Comparison of ENCODE assay signal across 8 cellular contexts in the genomic region with DNA sequence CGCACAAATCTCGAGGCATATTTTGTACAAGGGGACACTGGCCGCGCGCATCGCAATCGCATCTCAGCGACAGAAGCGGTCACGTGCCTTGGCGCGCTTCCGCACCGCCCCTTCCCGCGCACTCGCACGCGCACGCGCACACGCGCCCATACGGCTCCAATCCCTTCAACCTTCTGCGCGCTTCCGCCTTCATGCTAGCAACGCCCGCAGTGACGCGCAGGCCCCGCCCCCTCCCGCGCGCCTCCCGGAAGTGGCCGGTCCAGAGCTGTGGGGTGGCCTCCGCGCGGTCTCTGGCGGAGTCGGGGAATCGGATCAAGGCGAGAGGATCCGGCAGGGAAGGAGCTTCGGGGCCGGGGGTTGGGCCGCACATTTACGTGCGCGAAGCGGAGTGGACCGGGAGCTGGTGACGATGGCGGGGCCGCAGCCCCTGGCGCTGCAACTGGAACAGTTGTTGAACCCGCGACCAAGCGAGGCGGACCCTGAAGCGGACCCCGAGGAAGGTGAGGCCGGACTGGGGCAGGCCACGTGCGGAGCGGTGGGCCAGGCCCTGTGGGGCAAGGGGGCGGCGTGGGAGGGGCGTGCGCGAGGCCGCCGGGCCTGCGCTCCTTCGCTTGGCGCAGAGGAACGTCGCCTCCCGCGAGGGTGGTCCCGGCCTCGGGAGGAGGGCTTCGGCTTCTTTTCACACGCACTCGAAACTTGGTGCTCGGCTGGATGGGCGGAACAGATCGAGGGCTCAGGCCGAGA. TPM values are rescaled to one million over a fixed set of nuclear protein-coding genes. Genes with fewer than 3 reads are reported as not detected.
DNase-seq lines count a peak whose midpoint lies in the region; ATAC-seq and TF ChIP-seq lines count a peak whose summit lies in the region.

A gene with protein sequence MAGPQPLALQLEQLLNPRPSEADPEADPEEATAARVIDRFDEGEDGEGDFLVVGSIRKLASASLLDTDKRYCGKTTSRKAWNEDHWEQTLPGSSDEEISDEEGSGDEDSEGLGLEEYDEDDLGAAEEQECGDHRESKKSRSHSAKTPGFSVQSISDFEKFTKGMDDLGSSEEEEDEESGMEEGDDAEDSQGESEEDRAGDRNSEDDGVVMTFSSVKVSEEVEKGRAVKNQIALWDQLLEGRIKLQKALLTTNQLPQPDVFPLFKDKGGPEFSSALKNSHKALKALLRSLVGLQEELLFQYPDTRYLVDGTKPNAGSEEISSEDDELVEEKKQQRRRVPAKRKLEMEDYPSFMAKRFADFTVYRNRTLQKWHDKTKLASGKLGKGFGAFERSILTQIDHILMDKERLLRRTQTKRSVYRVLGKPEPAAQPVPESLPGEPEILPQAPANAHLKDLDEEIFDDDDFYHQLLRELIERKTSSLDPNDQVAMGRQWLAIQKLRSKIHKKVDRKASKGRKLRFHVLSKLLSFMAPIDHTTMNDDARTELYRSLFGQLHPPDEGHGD (plus strand): TSS at position 238 of the 744 bp plus-strand sequence. CDS start 172 bp downstream, at position 410.

- peaks cover 29% of the 10 kb centered on the region for H3K36me3 Mint-ChIP-seq in activated naive CD4-positive, alpha-beta T cell treated with anti-CD3 and anti-CD28 coated beads, Interleukin-2, amount 50 U/mL, for 24 hours

- H3K4me3 Mint-ChIP-seq in activated naive CD4-positive, alpha-beta T cell treated with anti-CD3 and anti-CD28 coated beads, Interleukin-2, amount 50 U/mL, for 24 hours: peak within 1 kb of the TSS; percentile 100

- H3K27me3 Mint-ChIP-seq in activated naive CD4-positive, alpha-beta T cell treated with anti-CD3 and anti-CD28 coated beads, Interleukin-2, amount 50 U/mL, for 24 hours: peaks cover 21% of the 10 kb centered on the region

- peak; percentile 87 for ATAC-seq in HG02623 (IDR thresholded peaks at IDR 0.05; ENCODE audit: unreplicated experiment)
- peak; percentile 96 for ATAC-seq in SK-N-SH treated with all-trans-retinoic acid at 6 μM for 48 hours
- peak; percentile 99 for ATAC-seq in omental fat pad (ENCODE audit: low FRiP score)

- H3K27ac ChIP-seq in temporal lobe (ENCODE audit: low read depth, low read length): peak within 1 kb of the TSS; percentile 4

- peak within 1 kb of the TSS; percentile 91 for H3K27ac Mint-ChIP-seq in activated naive CD4-positive, alpha-beta T cell treated with anti-CD3 and anti-CD28 coated beads, Interleukin-2, amount 50 U/mL, for 24 hours

- peaks cover 54% of the 10 kb centered on the region for H3K4me1 Mint-ChIP-seq in activated naive CD4-positive, alpha-beta T cell treated with anti-CD3 and anti-CD28 coated beads, Interleukin-2, amount 50 U/mL, for 24 hours

- no peaks in the 10 kb centered on the region for H3K9me3 Mint-ChIP-seq in activated naive CD4-positive, alpha-beta T cell treated with anti-CD3 and anti-CD28 coated beads, Interleukin-2, amount 50 U/mL, for 24 hours

- DNase-seq in GM10266 (ENCODE audit: extremely low spot score) (peak; percentile 99), NCI-H1092 treated with DMSO at 0.1 percent for 48 hours (lab: John Stamatoyannopoulos, UW) (peak; percentile 97), globus pallidus (ENCODE audit: low spot score) (peak; percentile 95), omental fat pad (ENCODE audit: low spot score) (peak; percentile 94)

- TF ChIP-seq CTCF in GM10266 (IDR thresholded peaks at IDR 0.05; ENCODE audit: control insufficient read depth, insufficient read depth, low read depth, missing control alignments): no peak
- no peak for TF ChIP-seq CTCF in omental fat pad (IDR thresholded peaks at IDR 0.05)

TF ChIP-seq in SK-N-SH treated with all-trans-retinoic acid at 6 μM for 48 hours, 23 proteins besides CTCF, POLR2A, EP300 and RAD21:
- TF ChIP-seq SNAI2 (CRISPR knock-in tag; IDR thresholded peaks at IDR 0.05) (no peak), TOX (CRISPR knock-in tag; IDR thresholded peaks at IDR 0.05; ENCODE audit: borderline replicate concordance) (no peak), GLIS3 (CRISPR knock-in tag; IDR thresholded peaks at IDR 0.05) (0 out of 2 replicates have a peak, but pooled peaks have one; percentile 24)
- TF ChIP-seq, protein P1, sequence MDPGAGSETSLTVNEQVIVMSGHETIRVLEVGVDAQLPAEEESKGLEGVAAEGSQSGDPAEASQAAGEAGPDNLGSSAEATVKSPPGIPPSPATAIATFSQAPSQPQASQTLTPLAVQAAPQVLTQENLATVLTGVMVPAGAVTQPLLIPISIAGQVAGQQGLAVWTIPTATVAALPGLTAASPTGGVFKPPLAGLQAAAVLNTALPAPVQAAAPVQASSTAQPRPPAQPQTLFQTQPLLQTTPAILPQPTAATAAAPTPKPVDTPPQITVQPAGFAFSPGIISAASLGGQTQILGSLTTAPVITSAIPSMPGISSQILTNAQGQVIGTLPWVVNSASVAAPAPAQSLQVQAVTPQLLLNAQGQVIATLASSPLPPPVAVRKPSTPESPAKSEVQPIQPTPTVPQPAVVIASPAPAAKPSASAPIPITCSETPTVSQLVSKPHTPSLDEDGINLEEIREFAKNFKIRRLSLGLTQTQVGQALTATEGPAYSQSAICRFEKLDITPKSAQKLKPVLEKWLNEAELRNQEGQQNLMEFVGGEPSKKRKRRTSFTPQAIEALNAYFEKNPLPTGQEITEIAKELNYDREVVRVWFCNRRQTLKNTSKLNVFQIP (CRISPR knock-in tag; IDR thresholded peaks at IDR 0.05; ENCODE audit: borderline replicate concordance, low read depth): no peak

RNA-seq across cellular contexts. Expression of the gene that starts here (rescaled TPM):
- total RNA-seq in omental fat pad (10 to 100 TPM; 26.4 to 54.8 (median 32.4) TPM), temporal lobe (13.5 TPM)

Comparison
In these comparisons a context has a peak if more than half of its experiments do, and no peak if none do; other contexts are left out.
1. Peak in every context shown above with its lines: DNase-seq, ATAC-seq and H3K27ac ChIP-seq.